ENCODE assay signal across 29 cellular contexts in genomic region chr4:7967063-7967440, GRCh38. TPM values are rescaled to one million over a fixed set of nuclear protein-coding genes. Genes with fewer than 3 reads are reported as not detected.
DNase-seq lines count a peak whose midpoint lies in the region; ATAC-seq and TF ChIP-seq lines count a peak whose summit lies in the region.
"Had no signal": no experiment of that assay in that cellular context is flagged by ENCODE, and none has a peak within 500 bp of the region (broad histone marks: within the 10 kb centered on the region; RNA-seq: fewer than 3 reads in every experiment).

No MANE protein-coding gene starts in this region.

- H3K27ac ChIP-seq in neural progenitor cell = no peak overlapping the region
- H3K27ac ChIP-seq in mammary epithelial cell (ENCODE audit: insufficient read depth, low read depth, low read length) = no peak overlapping the region
- H3K27ac ChIP-seq: 22Rv1, GM23248, neutrophil had no signal

- no peaks in the 10 kb centered on the region for H3F3A ChIP-seq in neural progenitor cell (ENCODE audit: low read depth)

- peaks cover 2% of the 10 kb centered on the region for H3K4me1 ChIP-seq in neural progenitor cell
- peaks cover 34% of the 10 kb centered on the region for H3K4me1 ChIP-seq in mammary epithelial cell (ENCODE audit: insufficient read depth, low read length)

- H2AFZ ChIP-seq in neural progenitor cell (replicated peaks) (no peak overlapping the region), mammary epithelial cell (ENCODE audit: low read depth, low read length) (no peak overlapping the region)

- BruUV-seq in Calu3 (replicated peaks; lab: Mats Ljungman, UMichigan) = no TSS peak
- no TSS peak for BruUV-seq in mammary epithelial cell (replicated peaks; lab: Mats Ljungman, UMichigan)

- 78% methylated on average over 9 of the region's 9 CpGs for WGBS in mammary epithelial cell (ENCODE audit: low coverage, missing lambda C conversion rate)

- CTCF ChIA-PET in Calu3 (lab: Charles Lee) (interaction anchor here (0.5 kb wide), 1 partner anchor 216 kb away, joined by 3 read pairs; no protein-coding TSS in a partner anchor), mammary epithelial cell (lab: Charles Lee; ENCODE audit: low non-redundant PET) (no interaction called here)

- peak overlapping the region; percentile 36 for H3K27ac Mint-ChIP-seq in T-helper 1 cell treated with Interleukin-12 subunit alpha and Interleukin-12 subunit beta and Interleukin-4 antibody, amounts not matched to agents 30 μg/mL and 1 μg/mL, for 36 hours
- H3K27ac Mint-ChIP-seq in Calu3 (ENCODE audit: unreplicated experiment) = peak overlapping the region; percentile 50
- H3K27ac Mint-ChIP-seq in effector memory CD8-positive, alpha-beta T cell = peak overlapping the region; percentile 98 to 99
- H3K27ac Mint-ChIP-seq in neural progenitor cell = peak overlapping the region; percentile 72
- H3K27ac Mint-ChIP-seq: CD8-positive, alpha-beta T cell; IgD-negative memory B cell; progenitor cell of endocrine pancreas had no signal

- intact Hi-C loops in Calu3 (cut with micrococcal nuclease; ENCODE audit: unreplicated experiment) = no loop called here
- intact Hi-C loops in mammary epithelial cell (cut with micrococcal nuclease) = no loop called here

- H4K20me1 ChIP-seq in neural progenitor cell (ENCODE audit: low read depth) (no peaks in the 10 kb centered on the region), mammary epithelial cell (ENCODE audit: insufficient read depth, low read length) (no peaks in the 10 kb centered on the region)

- peaks cover 3% of the 10 kb centered on the region for H3K36me3 Mint-ChIP-seq in T-helper 1 cell treated with Interleukin-12 subunit alpha and Interleukin-12 subunit beta and Interleukin-4 antibody, amounts not matched to agents 30 μg/mL and 1 μg/mL, for 36 hours (ENCODE audit: low read depth)
- peaks cover 38% of the 10 kb centered on the region for H3K36me3 Mint-ChIP-seq in Calu3 (ENCODE audit: insufficient read depth, unreplicated experiment)
- H3K36me3 Mint-ChIP-seq in effector memory CD8-positive, alpha-beta T cell (ENCODE audit: insufficient read depth) = peaks cover 35% of the 10 kb centered on the region
- H3K36me3 Mint-ChIP-seq in neural progenitor cell = no peaks in the 10 kb centered on the region
- H3K36me3 Mint-ChIP-seq: IgD-negative memory B cell had no signal

- in situ Hi-C loops in mammary epithelial cell (cut with MboI; ENCODE audit: low sequenced_read_pairs in 2 of 2) = no loop called here

- no peaks in the 10 kb centered on the region for H3K27me3 Mint-ChIP-seq in T-helper 1 cell treated with Interleukin-12 subunit alpha and Interleukin-12 subunit beta and Interleukin-4 antibody, amounts not matched to agents 30 μg/mL and 1 μg/mL, for 36 hours (ENCODE audit: low read depth)
- no peaks in the 10 kb centered on the region for H3K27me3 Mint-ChIP-seq in Calu3 (ENCODE audit: unreplicated experiment)
- no peaks in the 10 kb centered on the region for H3K27me3 Mint-ChIP-seq in effector memory CD8-positive, alpha-beta T cell
- H3K27me3 Mint-ChIP-seq in neural progenitor cell (ENCODE audit: insufficient read depth, low read depth) = peaks cover 5% of the 10 kb centered on the region

- dilution Hi-C loops in mammary epithelial cell (cut with HindIII; ENCODE audit: low sequenced_read_pairs) = no loop called here

- no peaks in the 10 kb centered on the region for H3K36me3 ChIP-seq in neural progenitor cell
- H3K36me3 ChIP-seq in mammary epithelial cell (ENCODE audit: insufficient read depth, low read length) = no peaks in the 10 kb centered on the region
- H3K36me3 ChIP-seq: lower lobe of right lung, neutrophil, Peyer's patch, sigmoid colon, thoracic aorta had no signal

- no peak for ATAC-seq in effector memory CD8-positive, alpha-beta T cell (replicated peaks)
- ATAC-seq: activated T-cell treated with anti-CD3 and anti-CD28 coated beads, Interleukin-2, amount 50 U/mL, for 4 hours; CD8-positive, alpha-beta T cell; stimulated activated naive CD8-positive, alpha-beta T cell treated with anti-CD3 and anti-CD28 coated beads, Interleukin-15, Interleukin-2, amounts not matched to agents 100 U/mL and 50 U/mL, for 24 hours had no signal

- TF ChIP-seq CTCF in Calu3 (IDR thresholded peaks at IDR 0.05; ENCODE audit: unreplicated experiment) (no peak), neural progenitor cell (IDR thresholded peaks at IDR 0.05) (no peak), mammary epithelial cell (conservative IDR thresholded peaks at IDR 0.05 in 1 of 2, IDR thresholded peaks at IDR 0.05 in 1 of 2; ENCODE audit: extremely low read depth in 1 of 2, insufficient read depth in 1 of 2, low read depth in 1 of 2, low read length in 2 of 2) (no peak)

- DNase-seq in T-helper 1 cell (no peak), Calu3 (no peak), neural progenitor cell (ENCODE audit: low spot score) (no peak), NCI-H446 (lab: John Stamatoyannopoulos, UW) (no peak), mammary epithelial cell (no peak), NCI-H1417 treated with DMSO at 0.1 percent for 48 hours (lab: John Stamatoyannopoulos, UW) (no peak)
- no peak for DNase-seq in effector memory CD8-positive, alpha-beta T cell
- DNase-seq: activated naive CD4-positive, alpha-beta T cell treated with Interleukin-2 at 50 U/mL for 16 hours; activated T-cell treated with anti-CD3 and anti-CD28 coated beads, Interleukin-2, amount 50 U/mL, for 4 hours; amygdala; CD8-positive, alpha-beta T cell; effector CD8-positive, alpha-beta T cell; GM23248; head of caudate nucleus; kidney glomerular epithelial cell; lower lobe of right lung; NCI-H1048; NCI-H187 treated with DMSO at 0.1 percent for 48 hours; NCI-H526 treated with DMSO at 0.1 percent for 48 hours; Peyer's patch; sigmoid colon; stimulated activated naive CD8-positive, alpha-beta T cell treated with anti-CD3 and anti-CD28 coated beads, Interleukin-15, Interleukin-2, amounts not matched to agents 100 U/mL and 50 U/mL, for 24 hours; SW 1271 had no signal

- H3K9me3 ChIP-seq in neural progenitor cell (ENCODE audit: low read depth) (no peaks in the 10 kb centered on the region), mammary epithelial cell (replicated peaks; ENCODE audit: insufficient read depth, low read length) (no peaks in the 10 kb centered on the region)
- H3K9me3 ChIP-seq: lower lobe of right lung, neutrophil, Peyer's patch, sigmoid colon, thoracic aorta had no signal

- H3K9ac ChIP-seq in neural progenitor cell (no peak overlapping the region), mammary epithelial cell (ENCODE audit: insufficient read depth, low read length) (no peak overlapping the region)
- H3K9ac ChIP-seq: GM23248 had no signal

- no peak overlapping the region for H3K4me2 ChIP-seq in neural progenitor cell
- no peak overlapping the region for H3K4me2 ChIP-seq in mammary epithelial cell (ENCODE audit: insufficient read depth, low read depth, low read length)

- H3K4me3 Mint-ChIP-seq in T-helper 1 cell treated with Interleukin-12 subunit alpha and Interleukin-12 subunit beta and Interleukin-4 antibody, amounts not matched to agents 30 μg/mL and 1 μg/mL, for 36 hours = no peak overlapping the region
- H3K4me3 Mint-ChIP-seq in Calu3 (ENCODE audit: low read depth, unreplicated experiment) (no peak overlapping the region), neural progenitor cell (no peak overlapping the region)
- peak overlapping the region; percentile 42 to 56 for H3K4me3 Mint-ChIP-seq in effector memory CD8-positive, alpha-beta T cell
- H3K4me3 Mint-ChIP-seq: activated T-cell treated with anti-CD3 and anti-CD28 coated beads, Interleukin-2, amount 50 U/mL, for 4 hours; CD8-positive, alpha-beta T cell; IgD-negative memory B cell had no signal

- H3K27me3 ChIP-seq in neural progenitor cell = no peaks in the 10 kb centered on the region
- no peaks in the 10 kb centered on the region for H3K27me3 ChIP-seq in mammary epithelial cell (ENCODE audit: insufficient read depth, low read length)
- H3K27me3 ChIP-seq: Peyer's patch, sigmoid colon had no signal

- no peak overlapping the region for H3K4me3 ChIP-seq in neural progenitor cell
- no peak overlapping the region for H3K4me3 ChIP-seq in mammary epithelial cell (replicated peaks in 1 of 3; ENCODE audit: insufficient read depth in 1 of 3, low read depth in 2 of 3, low read length in 3 of 3)
- H3K4me3 ChIP-seq: GM23248, lower lobe of right lung, Peyer's patch, sigmoid colon, thoracic aorta had no signal

- no peaks in the 10 kb centered on the region for H3K9me3 Mint-ChIP-seq in T-helper 1 cell treated with Interleukin-12 subunit alpha and Interleukin-12 subunit beta and Interleukin-4 antibody, amounts not matched to agents 30 μg/mL and 1 μg/mL, for 36 hours
- no peaks in the 10 kb centered on the region for H3K9me3 Mint-ChIP-seq in Calu3 (ENCODE audit: low read depth, unreplicated experiment)
- H3K9me3 Mint-ChIP-seq in effector memory CD8-positive, alpha-beta T cell = no peaks in the 10 kb centered on the region
- H3K9me3 Mint-ChIP-seq in neural progenitor cell = no peaks in the 10 kb centered on the region
- H3K9me3 Mint-ChIP-seq: activated T-cell treated with anti-CD3 and anti-CD28 coated beads, Interleukin-2, amount 50 U/mL, for 4 hours; CD8-positive, alpha-beta T cell; IgD-negative memory B cell had no signal

- H3K4me1 Mint-ChIP-seq in T-helper 1 cell treated with Interleukin-12 subunit alpha and Interleukin-12 subunit beta and Interleukin-4 antibody, amounts not matched to agents 30 μg/mL and 1 μg/mL, for 36 hours (ENCODE audit: low read depth) = peaks cover 53% of the 10 kb centered on the region
- H3K4me1 Mint-ChIP-seq in Calu3 (ENCODE audit: low read depth, unreplicated experiment) = peaks cover 58% of the 10 kb centered on the region
- H3K4me1 Mint-ChIP-seq in effector memory CD8-positive, alpha-beta T cell (ENCODE audit: low read depth in 2 of 2) = peaks cover 60 to 72% of the 10 kb centered on the region in 2 donors
- H3K4me1 Mint-ChIP-seq in neural progenitor cell = peaks cover 33% of the 10 kb centered on the region

- H3K79me2 ChIP-seq in neural progenitor cell (ENCODE audit: low read depth) (no peaks in the 10 kb centered on the region), mammary epithelial cell (ENCODE audit: insufficient read depth, low read length) (no peaks in the 10 kb centered on the region)

RNA-seq across cellular contexts. Expression of gene AFAP1, which starts 27.4 kb away (rescaled TPM):
- total RNA-seq in Calu3 (2022) (37.9 and 40.1 TPM in 2 replicates), neural progenitor cell (ENCODE audit: low replicate concordance) (6.7 and 8.2 TPM in 2 replicates), mammary epithelial cell (10 to 100 TPM; 22.9 to 36.0 TPM)
- polyA plus RNA-seq in mammary epithelial cell = 13.4 TPM
- 20.1 TPM for polyA minus RNA-seq in mammary epithelial cell

Comparison
In these comparisons a context has a peak if more than half of its experiments do, and no peak if none do; other contexts are left out.
1. H3K27ac Mint-ChIP-seq: peak in every context shown above with its lines; median percentile 98 in effector memory CD8-positive, alpha-beta T cell; 72 in neural progenitor cell; 50 in Calu3; 36 in T-helper 1 cell treated with Interleukin-12 subunit alpha and Interleukin-12 subunit beta and Interleukin-4 antibody, amounts not matched to agents 30 μg/mL and 1 μg/mL, for 36 hours.
2. H3K4me3 Mint-ChIP-seq: peak in effector memory CD8-positive, alpha-beta T cell (2 of 2); none in T-helper 1 cell treated with Interleukin-12 subunit alpha and Interleukin-12 subunit beta and Interleukin-4 antibody, amounts not matched to agents 30 μg/mL and 1 μg/mL, for 36 hours (single experiment), Calu3 (single experiment) and neural progenitor cell (single experiment).